Comparison of ENCODE assay signal across 2 cellular contexts in genomic region chr16:8901318-8901861, GRCh38.
TF ChIP-seq lines count a peak whose summit lies in the region.

No MANE protein-coding gene starts in this region.

TF ChIP-seq in HepG2, 621 proteins besides CTCF, POLR2A, EP300 and RAD21:
- TF ChIP-seq KAT8 (CRISPR knock-in tag; IDR thresholded peaks at IDR 0.05): no peak
- no peak for TF ChIP-seq JUND (CRISPR knock-in tag; IDR thresholded peaks at IDR 0.05)
- no peak for TF ChIP-seq ZBTB40 (IDR thresholded peaks at IDR 0.05)
- TF ChIP-seq ZBTB40 (CRISPR knock-in tag; IDR thresholded peaks at IDR 0.05): peak; percentile 71; the same call in 1 of the 2 replicates
- 0 out of 2 replicates have a peak, but pooled peaks have one; percentile 13 for TF ChIP-seq POLR2AphosphoS5 (IDR thresholded peaks at IDR 0.05; ENCODE audit: low read depth, low read length)
- TF ChIP-seq POLR2G (IDR thresholded peaks at IDR 0.05; ENCODE audit: low read depth, low read length): 0 out of 2 replicates have a peak, but pooled peaks have one; percentile 25
- TF ChIP-seq ZSCAN5A (CRISPR knock-in tag; IDR thresholded peaks at IDR 0.05; ENCODE audit: borderline replicate concordance): no peak
- TF ChIP-seq SRY (CRISPR knock-in tag; IDR thresholded peaks at IDR 0.05): no peak
- TF ChIP-seq PBX2 (CRISPR knock-in tag; IDR thresholded peaks at IDR 0.05): no peak
- TF ChIP-seq MAFK (conservative IDR thresholded peaks at IDR 0.05 in 1 of 2, IDR thresholded peaks at IDR 0.05 in 1 of 2; ENCODE audit: low read length in 2 of 2): peak; percentile 87 to 88
- peak; percentile 86 for TF ChIP-seq MAFF (IDR thresholded peaks at IDR 0.05; ENCODE audit: low read depth, low read length)
- TF ChIP-seq CBX5 (CRISPR knock-in tag; IDR thresholded peaks at IDR 0.05; ENCODE audit: borderline replicate concordance): no peak
- TF ChIP-seq RBM22 (optimal IDR thresholded peaks at IDR 0.05; ENCODE audit: low read length): peak; percentile 92
- 0 out of 2 replicates have a peak, but pooled peaks have one; percentile 50 for TF ChIP-seq ZBTB38 (CRISPR knock-in tag; IDR thresholded peaks at IDR 0.05)
- peak; percentile 34 for TF ChIP-seq PRPF4 (IDR thresholded peaks at IDR 0.05; ENCODE audit: low read depth, low read length, poor library complexity, severe bottlenecking)

TF ChIP-seq in IMR-90, 13 proteins besides CTCF, POLR2A, EP300 and RAD21:
- TF ChIP-seq MAFK (IDR thresholded peaks at IDR 0.05; ENCODE audit: low read depth, low read length) (peak; percentile 50), FOS (IDR thresholded peaks at IDR 0.05; ENCODE audit: low read depth, low read length) (no peak)
